8 cellular contexts compared by ENCODE assay signal in the genomic region with DNA sequence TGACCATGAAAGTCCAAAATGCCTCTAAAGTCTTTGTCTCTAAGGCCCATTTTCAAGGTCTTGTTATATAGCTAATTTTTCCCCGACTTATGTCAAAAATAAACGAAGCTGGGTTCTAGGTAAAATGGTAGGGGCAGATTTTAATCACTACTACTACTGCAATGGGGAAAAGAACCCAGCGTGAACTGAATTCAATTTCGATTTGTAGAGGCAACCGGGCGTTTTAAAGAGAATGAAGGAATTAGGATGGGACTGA. TPM values are rescaled to one million over a fixed set of nuclear protein-coding genes. Genes with fewer than 3 reads are reported as not detected.
DNase-seq lines count a peak whose midpoint lies in the region; ATAC-seq and TF ChIP-seq lines count a peak whose summit lies in the region.

No MANE protein-coding gene starts in this region.

- peak overlapping the region; percentile 94 to 97 for H3K4me3 Mint-ChIP-seq in CD14-positive monocyte
- H3K4me3 Mint-ChIP-seq in endodermal cell: peak overlapping the region; percentile 89
- H3K4me3 Mint-ChIP-seq in neural progenitor cell: peak overlapping the region; percentile 99

- H3K36me3 Mint-ChIP-seq in CD14-positive monocyte (peaks cover 3 to 7% of the 10 kb centered on the region in 2 donors), endodermal cell (ENCODE audit: low read depth) (peaks cover 6% of the 10 kb centered on the region), neural progenitor cell (peaks cover 4% of the 10 kb centered on the region)

- no peaks in the 10 kb centered on the region for H3K9me2 ChIP-seq in OCI-LY7 (ENCODE audit: insufficient read depth, low read length)

- peaks cover 17% of the 10 kb centered on the region for H3K4me1 Mint-ChIP-seq in CD14-positive monocyte
- peaks cover 19% of the 10 kb centered on the region for H3K4me1 Mint-ChIP-seq in endodermal cell
- peaks cover 22% of the 10 kb centered on the region for H3K4me1 Mint-ChIP-seq in neural progenitor cell

- H2AFZ ChIP-seq in OCI-LY7 (ENCODE audit: low read length) (peak overlapping the region; percentile 95), neural progenitor cell (replicated peaks) (peak overlapping the region; percentile 99)

- no peaks in the 10 kb centered on the region for H3K27me3 ChIP-seq in endodermal cell (ENCODE audit: control insufficient read depth, insufficient read depth, low read length, poor library complexity, severe bottlenecking)
- H3K27me3 ChIP-seq in neural progenitor cell: no peaks in the 10 kb centered on the region

- CTCF ChIA-PET in OCI-LY7 (lab: Charles Lee; ENCODE audit: unreplicated experiment): interaction anchor here (1.1 kb wide), 1 partner anchor 250 kb away, joined by 3 read pairs; no protein-coding TSS in a partner anchor

- peaks cover 26% of the 10 kb centered on the region for H3K4me1 ChIP-seq in OCI-LY7 (ENCODE audit: insufficient read depth, low read length, poor library complexity, severe bottlenecking)
- H3K4me1 ChIP-seq in endodermal cell (ENCODE audit: control insufficient read depth, insufficient read depth, low read length): no peaks in the 10 kb centered on the region
- peaks cover 16% of the 10 kb centered on the region for H3K4me1 ChIP-seq in neural progenitor cell

- H3K27ac ChIP-seq in OCI-LY7 (ENCODE audit: low read depth, low read length, poor library complexity, severe bottlenecking): peak overlapping the region; percentile 94
- H3K27ac ChIP-seq in endodermal cell (ENCODE audit: low read depth, low read length): no peak overlapping the region
- no peak overlapping the region for H3K27ac ChIP-seq in neural progenitor cell

- H3K4me3 ChIP-seq in OCI-LY7 (ENCODE audit: low read depth, low read length, poor library complexity, severe bottlenecking): peak overlapping the region; percentile 98
- peak overlapping the region; percentile 91 for H3K4me3 ChIP-seq in endodermal cell (ENCODE audit: low read length)
- H3K4me3 ChIP-seq in neural progenitor cell: peak overlapping the region; percentile 98

- intact Hi-C loops in CD14-positive monocyte (cut with micrococcal nuclease) (loop anchor here (5.0 to 10.0 kb wide), 5 partner anchors 203 to 325 kb away; a partner anchor contains a TSS), OCI-LY7 (cut with micrococcal nuclease; ENCODE audit: unreplicated experiment) (loop anchor here (5.0 kb wide), 1 partner anchor 235 kb away; no protein-coding TSS in a partner anchor)

- H3K79me2 ChIP-seq in OCI-LY7 (ENCODE audit: insufficient read depth, low read depth, low read length) (peaks cover 43% of the 10 kb centered on the region), neural progenitor cell (ENCODE audit: low read depth) (peaks cover 35% of the 10 kb centered on the region)

- H3K27me3 Mint-ChIP-seq in CD14-positive monocyte (ENCODE audit: low read depth in 3 of 3) (peaks cover 0 to 6% (median 0%) of the 10 kb centered on the region in 3 donors), endodermal cell (ENCODE audit: insufficient read depth) (no peaks in the 10 kb centered on the region), neural progenitor cell (ENCODE audit: insufficient read depth, low read depth) (peaks cover 7% of the 10 kb centered on the region)

- H3K27ac Mint-ChIP-seq in CD14-positive monocyte (peak overlapping the region; percentile 98 to 100 (median 100)), endodermal cell (peak overlapping the region; percentile 99), neural progenitor cell (peak overlapping the region; percentile 98)

- H3K9me3 ChIP-seq in OCI-LY7 (ENCODE audit: low read length) (no peaks in the 10 kb centered on the region), endodermal cell (ENCODE audit: control insufficient read depth, low read length) (no peaks in the 10 kb centered on the region), neural progenitor cell (ENCODE audit: low read depth) (no peaks in the 10 kb centered on the region)

- DNase-seq in CD14-positive monocyte (ENCODE audit: low spot score): no peak
- DNase-seq in OCI-LY7 (ENCODE audit: low spot score): no peak
- no peak for DNase-seq in endodermal cell
- DNase-seq in neural progenitor cell (ENCODE audit: low spot score): no peak
- DNase-seq in HuH-7 (ENCODE audit: low spot score): no peak
- DNase-seq in NCI-H1105 treated with DMSO at 0.1 percent for 48 hours (lab: John Stamatoyannopoulos, UW): no peak
- no peak for DNase-seq in middle frontal gyrus (ENCODE audit: extremely low spot score, low spot score)

- no peak for ATAC-seq in HG03135 (IDR thresholded peaks at IDR 0.05; ENCODE audit: unreplicated experiment)

- TF ChIP-seq CTCF in CD14-positive monocyte (IDR thresholded peaks at IDR 0.05) (peak; percentile 22), OCI-LY7 (conservative IDR thresholded peaks at IDR 0.05; ENCODE audit: low read length) (no peak), endodermal cell (conservative IDR thresholded peaks at IDR 0.05) (no peak), neural progenitor cell (IDR thresholded peaks at IDR 0.05) (no peak)

- H3K36me3 ChIP-seq in OCI-LY7 (ENCODE audit: insufficient read depth, low read length) (peaks cover 38% of the 10 kb centered on the region), endodermal cell (ENCODE audit: control insufficient read depth, insufficient read depth, low read length) (peaks cover 16% of the 10 kb centered on the region), neural progenitor cell (peaks cover 8% of the 10 kb centered on the region)

- no TSS peak for BruUV-seq in OCI-LY7 (replicated peaks; lab: Mats Ljungman, UMichigan)

- POLR2A ChIA-PET in OCI-LY7 (lab: Charles Lee): interaction anchor here (0.5 to 1.7 kb wide), 10 partner anchors 10 to 322 kb away, joined by 3 to 4 read pairs (median 3); no protein-coding TSS in a partner anchor

- H4K20me1 ChIP-seq in OCI-LY7 (ENCODE audit: insufficient read depth, low read length): peaks cover 15% of the 10 kb centered on the region; the same call in 1 of the 2 replicates
- peaks cover 8% of the 10 kb centered on the region for H4K20me1 ChIP-seq in neural progenitor cell (ENCODE audit: low read depth)

- H3K9me3 Mint-ChIP-seq in CD14-positive monocyte (no peaks in the 10 kb centered on the region), endodermal cell (no peaks in the 10 kb centered on the region), neural progenitor cell (no peaks in the 10 kb centered on the region)

- H3K9ac ChIP-seq in endodermal cell (ENCODE audit: extremely low read depth, low read length, poor library complexity, severe bottlenecking): no peak overlapping the region
- no peak overlapping the region for H3K9ac ChIP-seq in neural progenitor cell

- H3K4me2 ChIP-seq in OCI-LY7 (ENCODE audit: low read length) (peak overlapping the region; percentile 88), neural progenitor cell (peak overlapping the region; percentile 96)

- H3F3A ChIP-seq in neural progenitor cell (ENCODE audit: low read depth): peaks cover 13% of the 10 kb centered on the region

- WGBS in endodermal cell (ENCODE audit: insufficient coverage in 1 of 2, insufficient read length in 1 of 2), 2 experiments: 4 to 16% methylated on average over 4 to 6 of the region's 6 CpGs

RNA-seq across cellular contexts. Expression of a gene that starts 0.5 kb away (rescaled TPM):
- polyA plus RNA-seq in CD14-positive monocyte: under 1 TPM in 1 of 2 donors, not detected in 1; 0.26 TPM
- 60.3 and 67.7 TPM in 2 replicates for total RNA-seq in OCI-LY7 (2014; rRNA removed; shearing (Covaris generic))
- 66.3 and 78.0 TPM in 2 replicates for total RNA-seq in OCI-LY7 (2022)
- total RNA-seq in endodermal cell: 10 to 100 TPM; 21.7 to 30.9 TPM
- 21.8 TPM for polyA plus RNA-seq in endodermal cell (2013, experiment 1 of 2)
- 16.9 TPM for polyA plus RNA-seq in endodermal cell (2013, experiment 2 of 2)
- total RNA-seq in neural progenitor cell (ENCODE audit: low replicate concordance): 32.2 and 54.8 TPM in 2 replicates
